ENCODE assay signal across 10 cellular contexts in the genomic region with DNA sequence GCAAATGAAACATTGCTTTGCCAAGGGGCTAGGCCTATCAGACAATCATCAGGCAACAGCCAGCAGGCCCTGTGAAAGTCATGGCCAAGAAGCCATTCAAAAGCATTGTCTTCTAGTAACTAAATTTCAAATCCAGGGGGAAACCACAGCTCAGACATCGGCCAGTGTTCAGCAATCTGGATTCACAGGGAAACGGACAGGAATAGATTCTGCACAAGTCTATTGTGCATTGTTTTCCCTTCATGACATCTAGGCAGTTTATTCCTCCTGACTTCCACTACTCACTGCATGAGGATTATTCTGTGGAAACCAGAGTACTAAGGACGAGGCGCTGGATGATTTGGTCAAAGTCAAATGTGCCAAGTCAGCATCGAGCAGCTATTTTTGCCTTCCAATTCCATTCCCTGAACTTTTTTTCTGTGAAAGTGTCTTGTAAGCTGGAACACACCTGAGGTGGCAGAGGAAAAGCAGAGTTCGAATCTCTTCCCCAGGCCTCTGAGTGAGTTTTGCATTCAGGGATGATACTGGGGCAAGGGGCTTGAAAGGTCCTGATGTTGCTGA.
DNase-seq lines count a peak whose midpoint lies in the region; ATAC-seq and TF ChIP-seq lines count a peak whose summit lies in the region.
"Had no signal": no experiment of that assay in that cellular context is flagged by ENCODE, and none has a peak within 500 bp of the region (broad histone marks: within the 10 kb centered on the region; RNA-seq: fewer than 3 reads in every experiment).

No MANE protein-coding gene starts in this region.

- WGBS in transverse colon (ENCODE audit: low coverage in 1 of 2), 2 donors: 87 to 97% methylated on average over 4 to 6 of the region's 6 CpGs

- TF ChIP-seq CTCF in transverse colon (IDR thresholded peaks at IDR 0.05): no peak

- peaks cover 3% of the 10 kb centered on the region for H3K9me3 Mint-ChIP-seq in activated naive CD4-positive, alpha-beta T cell treated with anti-CD3 and anti-CD28 coated beads, Interleukin-2, amount 10 ng/mL, durations not matched to agents 7 days and 5 days
- H3K9me3 Mint-ChIP-seq in activated naive CD8-positive, alpha-beta T cell treated with anti-CD3 and anti-CD28 coated beads for 36 hours: peaks cover 10% of the 10 kb centered on the region
- no peaks in the 10 kb centered on the region for H3K9me3 Mint-ChIP-seq in memory B cell

- H3K36me3 Mint-ChIP-seq in activated naive CD4-positive, alpha-beta T cell treated with anti-CD3 and anti-CD28 coated beads, Interleukin-2, amount 10 ng/mL, durations not matched to agents 7 days and 5 days: peaks cover 50% of the 10 kb centered on the region
- H3K36me3 Mint-ChIP-seq in activated naive CD8-positive, alpha-beta T cell treated with anti-CD3 and anti-CD28 coated beads for 36 hours: peaks cover 47% of the 10 kb centered on the region
- H3K36me3 Mint-ChIP-seq in memory B cell: peaks cover 20% of the 10 kb centered on the region

- H3K4me3 ChIP-seq in transverse colon (no peak overlapping the region), SJCRH30 (no peak overlapping the region)
- H3K4me3 ChIP-seq: MG63 had no signal

- H3K27ac ChIP-seq in transverse colon (peak overlapping the region; percentile 61 to 70 (median 66)), SJCRH30 (no peak overlapping the region)

- H3K4me1 Mint-ChIP-seq in activated naive CD4-positive, alpha-beta T cell treated with anti-CD3 and anti-CD28 coated beads, Interleukin-2, amount 10 ng/mL, durations not matched to agents 7 days and 5 days: peaks cover 83% of the 10 kb centered on the region
- peaks cover 65% of the 10 kb centered on the region for H3K4me1 Mint-ChIP-seq in activated naive CD8-positive, alpha-beta T cell treated with anti-CD3 and anti-CD28 coated beads for 36 hours
- peaks cover 45% of the 10 kb centered on the region for H3K4me1 Mint-ChIP-seq in memory B cell

- intact Hi-C loops in transverse colon (cut with DNase I; ENCODE audit: low total_unique reads): no loop called here

- H3K4me1 ChIP-seq in transverse colon (peaks cover 29 to 60% (median 37%) of the 10 kb centered on the region in 4 donors), SJCRH30 (peaks cover 8% of the 10 kb centered on the region)

- H3K27me3 ChIP-seq in transverse colon (no peaks in the 10 kb centered on the region), SJCRH30 (no peaks in the 10 kb centered on the region)
- H3K27me3 ChIP-seq: MG63 had no signal

- H3K27me3 Mint-ChIP-seq in activated naive CD4-positive, alpha-beta T cell treated with anti-CD3 and anti-CD28 coated beads, Interleukin-2, amount 10 ng/mL, durations not matched to agents 7 days and 5 days: no peaks in the 10 kb centered on the region
- no peaks in the 10 kb centered on the region for H3K27me3 Mint-ChIP-seq in activated naive CD8-positive, alpha-beta T cell treated with anti-CD3 and anti-CD28 coated beads for 36 hours
- H3K27me3 Mint-ChIP-seq in memory B cell: no peaks in the 10 kb centered on the region

- TF ChIP-seq EP300 in transverse colon (IDR thresholded peaks at IDR 0.05; ENCODE audit: low read depth): no peak

- CTCF ChIA-PET in activated naive CD4-positive, alpha-beta T cell treated with anti-CD3 and anti-CD28 coated beads, Interleukin-2, amount 10 ng/mL, durations not matched to agents 7 days and 5 days (lab: Charles Lee): interaction anchor here (0.8 to 1.9 kb wide), 3 partner anchors 31 to 69 kb away, joined by 3 to 5 read pairs (median 4); no protein-coding TSS in a partner anchor

- H3K36me3 ChIP-seq in transverse colon: no peaks in the 10 kb centered on the region
- H3K36me3 ChIP-seq in SJCRH30: no peaks in the 10 kb centered on the region
- H3K36me3 ChIP-seq: MG63 had no signal

- peak overlapping the region; percentile 71 for H3K4me3 Mint-ChIP-seq in activated naive CD4-positive, alpha-beta T cell treated with anti-CD3 and anti-CD28 coated beads, Interleukin-2, amount 10 ng/mL, durations not matched to agents 7 days and 5 days
- peak overlapping the region; percentile 80 for H3K4me3 Mint-ChIP-seq in activated naive CD8-positive, alpha-beta T cell treated with anti-CD3 and anti-CD28 coated beads for 36 hours
- H3K4me3 Mint-ChIP-seq in memory B cell: no peak overlapping the region

- H3K9me3 ChIP-seq in transverse colon (no peaks in the 10 kb centered on the region), SJCRH30 (replicated peaks) (no peaks in the 10 kb centered on the region)
- H3K9me3 ChIP-seq: MG63 had no signal

- ATAC-seq in memory B cell (ENCODE audit: low read depth): no peak

- DNase-seq in activated naive CD4-positive, alpha-beta T cell treated with anti-CD3 and anti-CD28 coated beads, Interleukin-2, amount 10 ng/mL, durations not matched to agents 7 days and 5 days: no peak
- no peak for DNase-seq in activated naive CD4-positive, alpha-beta T cell (lab: John Stamatoyannopoulos, UW)
- no peak for DNase-seq in activated naive CD8-positive, alpha-beta T cell treated with anti-CD3 and anti-CD28 coated beads for 36 hours
- DNase-seq in memory B cell (ENCODE audit: low spot score in 2 of 2) (no peak), transverse colon (no peak), NCI-H748 (lab: John Stamatoyannopoulos, UW; ENCODE audit: unreplicated experiment) (no peak), SW 1271 (lab: John Stamatoyannopoulos, UW) (no peak), SJCRH30 (no peak)
- DNase-seq: NCI-H774 had no signal

- no peak for TF ChIP-seq POLR2A in transverse colon (IDR thresholded peaks at IDR 0.05)

- peak overlapping the region; percentile 97 for H3K27ac Mint-ChIP-seq in activated naive CD4-positive, alpha-beta T cell treated with anti-CD3 and anti-CD28 coated beads, Interleukin-2, amount 10 ng/mL, durations not matched to agents 7 days and 5 days
- peak overlapping the region; percentile 97 for H3K27ac Mint-ChIP-seq in activated naive CD8-positive, alpha-beta T cell treated with anti-CD3 and anti-CD28 coated beads for 36 hours
- H3K27ac Mint-ChIP-seq in memory B cell: peak overlapping the region; percentile 87

- in situ Hi-C loops in transverse colon (cut with MboI; ENCODE audit: low pct_ligation_motif_present in 1 of 4, low pct_unique_long_range_greater_than_20kb in 1 of 4, low sequenced_read_pairs in 3 of 4): no loop called here
